In genomic region chr2:240574386-240575100, GRCh38 we compare ENCODE assay signal across 20 cellular contexts. TPM values are rescaled to one million over a fixed set of nuclear protein-coding genes. Genes with fewer than 3 reads are reported as not detected.
DNase-seq lines count a peak whose midpoint lies in the region; FAIRE-seq and TF ChIP-seq lines count a peak whose summit lies in the region.
"Had no signal": no experiment of that assay in that cellular context is flagged by ENCODE, and none has a peak within 500 bp of the region (broad histone marks: within the 10 kb centered on the region; RNA-seq: fewer than 3 reads in every experiment).

No MANE protein-coding gene starts in this region.

- no peak for FAIRE-seq in D721Med (lab: Jason Lieb, UNC)
- FAIRE-seq: GM12878, H1 had no signal

- H3K4me1 Mint-ChIP-seq in chondrocyte (ENCODE audit: low read depth) = peaks cover 17% of the 10 kb centered on the region
- H3K4me1 Mint-ChIP-seq: endodermal cell had no signal

- intact Hi-C loops in left ventricle myocardium inferior (cut with micrococcal nuclease) (no loop called here), posterior vena cava (cut with DNase I) (no loop called here)

- no peaks in the 10 kb centered on the region for H3K9me3 Mint-ChIP-seq in chondrocyte (ENCODE audit: low read depth)
- H3K9me3 Mint-ChIP-seq: activated CD4-positive, alpha-beta T cell treated with anti-CD3 and anti-CD28 coated beads, Interleukin-2, amount 10 ng/mL, durations not matched to agents 7 days and 5 days; activated naive CD4-positive, alpha-beta T cell treated with anti-CD3 and anti-CD28 coated beads for 36 hours; endodermal cell; stimulated activated naive B cell treated with anti-CD40 and anti-IgM and Interleukin-4, amounts not matched to agents 10 μg/mL and 1 μg/mL and 100 μg/mL, for 72 hours had no signal

- DNase-seq in chondrocyte (ENCODE audit: low spot score) = peak; percentile 80
- DNase-seq in left ventricle myocardium inferior = peak; percentile 14
- DNase-seq in posterior vena cava (ENCODE audit: low spot score) = peak; percentile 78
- DNase-seq in D721Med (ENCODE audit: insufficient read length, low spot score) = no peak
- no peak for DNase-seq in NCI-H1417 treated with DMSO at 0.1 percent for 48 hours (lab: John Stamatoyannopoulos, UW)
- DNase-seq: activated CD4-positive, alpha-beta T cell treated with anti-CD3 and anti-CD28 coated beads, Interleukin-2, amount 10 ng/mL, durations not matched to agents 7 days and 5 days; activated naive CD4-positive, alpha-beta T cell treated with anti-CD3 and anti-CD28 coated beads for 36 hours; activated T-cell treated with anti-CD3 and anti-CD28 coated beads, Interleukin-2, amount 50 U/mL, for 48 hours; C1 segment of cervical spinal cord; endodermal cell; KBM-7; MG63; NCI-H446; NCI-H82; stimulated activated CD4-positive, alpha-beta T cell treated with anti-CD3 and anti-CD28 coated beads, Interleukin-4, amount 100 ng/mL, for 24 hours; stimulated activated naive B cell treated with anti-CD40 and anti-IgM and Interleukin-4, amounts not matched to agents 10 μg/mL and 1 μg/mL and 100 μg/mL, for 72 hours had no signal

- H3K27me3 Mint-ChIP-seq in chondrocyte (ENCODE audit: low read depth) = no peaks in the 10 kb centered on the region
- H3K27me3 Mint-ChIP-seq: activated CD4-positive, alpha-beta T cell treated with anti-CD3 and anti-CD28 coated beads, Interleukin-2, amount 10 ng/mL, durations not matched to agents 7 days and 5 days; stimulated activated naive B cell treated with anti-CD40 and anti-IgM and Interleukin-4, amounts not matched to agents 10 μg/mL and 1 μg/mL and 100 μg/mL, for 72 hours had no signal

- H3K27me3 ChIP-seq in left ventricle myocardium inferior (ENCODE audit: low read depth) = no peaks in the 10 kb centered on the region
- H3K27me3 ChIP-seq: cardiac muscle cell, MG63 had no signal

- no peak overlapping the region for H3K4me3 Mint-ChIP-seq in chondrocyte (ENCODE audit: unreplicated experiment)
- H3K4me3 Mint-ChIP-seq: activated CD4-positive, alpha-beta T cell treated with anti-CD3 and anti-CD28 coated beads, Interleukin-2, amount 10 ng/mL, durations not matched to agents 7 days and 5 days; activated naive CD4-positive, alpha-beta T cell treated with anti-CD3 and anti-CD28 coated beads for 36 hours; endodermal cell; stimulated activated naive B cell treated with anti-CD40 and anti-IgM and Interleukin-4, amounts not matched to agents 10 μg/mL and 1 μg/mL and 100 μg/mL, for 72 hours had no signal

- H3K36me3 ChIP-seq in left ventricle myocardium inferior = peaks cover 55% of the 10 kb centered on the region

- TF ChIP-seq CTCF in chondrocyte (IDR thresholded peaks at IDR 0.05) = no peak
- TF ChIP-seq CTCF in left ventricle myocardium inferior (IDR thresholded peaks at IDR 0.05; ENCODE audit: borderline replicate concordance) = no peak
- TF ChIP-seq CTCF in D721Med (IDR thresholded peaks at IDR 0.05; ENCODE audit: insufficient read depth, missing control alignments) = no peak

- H3K4me3 ChIP-seq in left ventricle myocardium inferior = no peak overlapping the region
- H3K4me3 ChIP-seq: cardiac muscle cell, GM12878, MG63, thoracic aorta had no signal

- H3K36me3 Mint-ChIP-seq in chondrocyte (ENCODE audit: low read depth) = peaks cover 3% of the 10 kb centered on the region

- peaks cover 37% of the 10 kb centered on the region for H3K4me1 ChIP-seq in left ventricle myocardium inferior

- H3K27ac Mint-ChIP-seq in chondrocyte (ENCODE audit: unreplicated experiment) = no peak overlapping the region
- H3K27ac Mint-ChIP-seq: activated CD4-positive, alpha-beta T cell treated with anti-CD3 and anti-CD28 coated beads, Interleukin-2, amount 10 ng/mL, durations not matched to agents 7 days and 5 days; activated naive CD4-positive, alpha-beta T cell treated with anti-CD3 and anti-CD28 coated beads for 36 hours; endodermal cell had no signal

- H3K27ac ChIP-seq in left ventricle myocardium inferior (replicated peaks) = no peak overlapping the region
- H3K27ac ChIP-seq: cardiac muscle cell, thoracic aorta had no signal

- no peaks in the 10 kb centered on the region for H3K9me3 ChIP-seq in left ventricle myocardium inferior (replicated peaks)
- H3K9me3 ChIP-seq: MG63, thoracic aorta had no signal

RNA-seq across cellular contexts. Expression of gene RNPEPL1, which starts 6.3 kb away (rescaled TPM):
- 54.9 to 63.2 TPM (median 61.3 TPM) in 3 replicates for total RNA-seq in chondrocyte
- 80.1 TPM for total RNA-seq in left ventricle myocardium inferior
- 10 to 100 TPM; 47.1 to 49.3 TPM for total RNA-seq in posterior vena cava

RNA-seq across cellular contexts. Expression of gene CAPN10, which starts 12.0 kb away (rescaled TPM):
- total RNA-seq in chondrocyte (22.0 to 29.4 TPM (median 22.7 TPM) in 3 replicates), left ventricle myocardium inferior (31.2 TPM), posterior vena cava (10 to 100 TPM; 18.6 to 22.6 TPM)

RNA-seq across cellular contexts. Expression of gene DUSP28, which starts 14.4 kb away (rescaled TPM):
- 3.4 to 4.7 TPM (median 3.7 TPM) in 3 replicates for total RNA-seq in chondrocyte
- total RNA-seq in left ventricle myocardium inferior = 19.3 TPM
- total RNA-seq in posterior vena cava = 1 to 10 TPM; 2.0 to 2.3 TPM

RNA-seq across cellular contexts. Expression of gene ANKMY1, which starts 16.8 kb away (rescaled TPM):
- 9.5 to 20.6 TPM (median 10.8 TPM) in 3 replicates for total RNA-seq in chondrocyte
- total RNA-seq in left ventricle myocardium inferior = 4.0 TPM
- total RNA-seq in posterior vena cava = 10 to 100 TPM in 1 of 2 donors, 1 to 10 TPM in 1; 7.1 to 12.9 TPM

RNA-seq across cellular contexts. Expression of gene GPR35, which starts 50.7 kb away (rescaled TPM):
- 1.9 to 2.9 TPM (median 2.8 TPM) in 3 replicates for total RNA-seq in chondrocyte
- total RNA-seq in left ventricle myocardium inferior = 1.3 TPM
- total RNA-seq in posterior vena cava = 1 to 10 TPM; 1.2 to 1.8 TPM
- total RNA-seq: H1 had no signal

Comparison
In these comparisons a context has a peak if more than half of its experiments do, and no peak if none do; other contexts are left out.
1. DNase-seq: peak in chondrocyte (single experiment), left ventricle myocardium inferior (single experiment) and posterior vena cava (single experiment); none in D721Med (single experiment) and NCI-H1417 treated with DMSO at 0.1 percent for 48 hours (single experiment).